In genomic region chr2:84435331-84436081, GRCh38 we compare ENCODE assay signal across 15 cellular contexts. TPM values are rescaled to one million over a fixed set of nuclear protein-coding genes. Genes with fewer than 3 reads are reported as not detected.
DNase-seq lines count a peak whose midpoint lies in the region; ATAC-seq, FAIRE-seq and TF ChIP-seq lines count a peak whose summit lies in the region.
"Had no signal": no experiment of that assay in that cellular context is flagged by ENCODE, and none has a peak within 500 bp of the region (broad histone marks: within the 10 kb centered on the region; RNA-seq: fewer than 3 reads in every experiment).

No MANE protein-coding gene starts in this region.

- peak overlapping the region; percentile 76 for H3K27ac Mint-ChIP-seq in neural crest cell (ENCODE audit: unreplicated experiment)

- H3K27me3 Mint-ChIP-seq in neural crest cell (ENCODE audit: low read depth): no peaks in the 10 kb centered on the region
- H3K27me3 Mint-ChIP-seq: naive thymus-derived CD8-positive, alpha-beta T cell had no signal

- no peaks in the 10 kb centered on the region for H3K9me3 ChIP-seq in adipocyte (ENCODE audit: control insufficient read depth, low read length)
- H3K9me3 ChIP-seq in heart left ventricle: no peaks in the 10 kb centered on the region
- no peaks in the 10 kb centered on the region for H3K9me3 ChIP-seq in kidney (ENCODE audit: control insufficient read depth in 1 of 2, low read length in 2 of 2)

- H3K4me1 ChIP-seq in adipocyte (ENCODE audit: control insufficient read depth, insufficient read depth, low read length) (peaks cover 13% of the 10 kb centered on the region), heart left ventricle (peaks cover 0 to 29% (median 14%) of the 10 kb centered on the region in 12 donors), kidney (ENCODE audit: control insufficient read depth in 1 of 2, insufficient read depth in 1 of 2, low read depth in 1 of 2, low read length in 2 of 2) (peaks cover 8 to 12% of the 10 kb centered on the region in 2 donors)

- peaks cover 32% of the 10 kb centered on the region for H3K36me3 Mint-ChIP-seq in neural crest cell (ENCODE audit: low read depth)

- TF ChIP-seq POLR2A in heart left ventricle (IDR thresholded peaks at IDR 0.05): no peak

- 38 to 49% (median 44%) methylated on average over 7 of the region's 7 CpGs for whole genome bisulfite sequencing in heart left ventricle, 4 donors

- no peak for FAIRE-seq in kidney (lab: Jason Lieb, UNC)

- intact Hi-C loops in heart left ventricle (cut with DNase I): no loop called here
- intact Hi-C loops in kidney (cut with DNase I): no loop called here

- no peaks in the 10 kb centered on the region for H3K9me3 Mint-ChIP-seq in neural crest cell
- H3K9me3 Mint-ChIP-seq: naive thymus-derived CD8-positive, alpha-beta T cell had no signal

- ATAC-seq in heart left ventricle (peak; percentile 76 to 85 (median 80)), GM19397 (IDR thresholded peaks at IDR 0.05; ENCODE audit: unreplicated experiment) (no peak), GM18517 (IDR thresholded peaks at IDR 0.05; ENCODE audit: unreplicated experiment) (no peak)
- ATAC-seq: K562; naive thymus-derived CD8-positive, alpha-beta T cell had no signal

- H3K4me1 Mint-ChIP-seq in neural crest cell: peaks cover 23% of the 10 kb centered on the region

- H3K4me3 ChIP-seq in adipocyte (ENCODE audit: low read length) (no peak overlapping the region), heart left ventricle (no peak overlapping the region), kidney (ENCODE audit: low read length in 2 of 2) (no peak overlapping the region)
- H3K4me3 ChIP-seq: BLaER1, coronary artery, K562 had no signal

- DNase-seq in Ammon's horn (ENCODE audit: low spot score) (peak; percentile 75), adipocyte (ENCODE audit: low read depth) (peak; percentile 44), heart left ventricle (peak in 2 of 5 donors; percentile 18 to 23), neural crest cell (ENCODE audit: low read depth, low spot score) (no peak), NCI-H345 treated with DMSO at 0.1 percent for 48 hours (lab: John Stamatoyannopoulos, UW; ENCODE audit: unreplicated experiment) (no peak), kidney (no peak)
- DNase-seq: naive thymus-derived CD8-positive, alpha-beta T cell; NCI-H2227 treated with DMSO at 0.1 percent for 48 hours had no signal

- H3K27me3 ChIP-seq in adipocyte (replicated peaks; ENCODE audit: control insufficient read depth, insufficient read depth, low read length): no peaks in the 10 kb centered on the region
- H3K27me3 ChIP-seq in heart left ventricle: no peaks in the 10 kb centered on the region
- H3K27me3 ChIP-seq: BLaER1 had no signal

- TF ChIP-seq CTCF in heart left ventricle (IDR thresholded peaks at IDR 0.05): no peak
- no peak for TF ChIP-seq CTCF in neural crest cell (conservative IDR thresholded peaks at IDR 0.05)
- no peak for TF ChIP-seq CTCF in kidney (IDR thresholded peaks at IDR 0.05; ENCODE audit: borderline replicate concordance, extremely low read depth, insufficient read depth)

- H3K36me3 ChIP-seq in adipocyte (ENCODE audit: control insufficient read depth, insufficient read depth, low read length, severe bottlenecking) (peaks cover 85% of the 10 kb centered on the region), heart left ventricle (peaks cover 0 to 95% (median 87%) of the 10 kb centered on the region in 9 donors), kidney (ENCODE audit: control insufficient read depth in 1 of 2, insufficient read depth in 2 of 2, low read length in 2 of 2) (peaks cover 30 to 69% of the 10 kb centered on the region in 2 donors)

- H3K9ac ChIP-seq in adipocyte (ENCODE audit: low read length) (no peak overlapping the region), kidney (ENCODE audit: low read length in 2 of 2) (no peak overlapping the region)
- H3K9ac ChIP-seq: BLaER1 had no signal

- H3K4me3 Mint-ChIP-seq in neural crest cell: no peak overlapping the region
- H3K4me3 Mint-ChIP-seq: naive thymus-derived CD8-positive, alpha-beta T cell had no signal

- H3K27ac ChIP-seq in heart left ventricle: peak overlapping the region in 2 of 12 donors; percentile 7 to 48
- no peak overlapping the region for H3K27ac ChIP-seq in kidney (ENCODE audit: low read depth in 2 of 2, low read length in 2 of 2)
- H3K27ac ChIP-seq: BLaER1, coronary artery, RWPE1, VCaP had no signal

RNA-seq across cellular contexts. Expression of gene SUCLG1, which starts 23.6 kb away (rescaled TPM):
- 100 to 1,000 TPM; 184 to 348 (median 258) TPM for total RNA-seq in heart left ventricle
- polyA plus RNA-seq in heart left ventricle: 100 to 1,000 TPM; 224 to 336 TPM
- total RNA-seq in neural crest cell: 51.5 and 52.7 TPM in 2 replicates
- total RNA-seq in kidney: 89.6 TPM
- polyA plus RNA-seq in kidney (ENCODE audit: insufficient read depth, low read depth, low replicate concordance): 789 TPM

Comparison
In these comparisons a context has a peak if more than half of its experiments do, and no peak if none do; other contexts are left out.
1. DNase-seq: peak in Ammon's horn (single experiment) and adipocyte (single experiment); none in neural crest cell (single experiment), NCI-H345 treated with DMSO at 0.1 percent for 48 hours (single experiment) and kidney (single experiment).
2. ATAC-seq: peak in heart left ventricle (4 of 4); none in GM19397 (single experiment) and GM18517 (single experiment).